8 cellular contexts compared by ENCODE assay signal in genomic region chr5:177493795-177494355, GRCh38. TPM values are rescaled to one million over a fixed set of nuclear protein-coding genes. Genes with fewer than 3 reads are reported as not detected.
DNase-seq lines count a peak whose midpoint lies in the region; ATAC-seq, FAIRE-seq and TF ChIP-seq lines count a peak whose summit lies in the region.
"Had no signal": no experiment of that assay in that cellular context is flagged by ENCODE, and none has a peak within 500 bp of the region (broad histone marks: within the 10 kb centered on the region; RNA-seq: fewer than 3 reads in every experiment).

No MANE protein-coding gene starts in this region.

- no peak overlapping the region; the same call in 1 of the 2 replicates for H2BK5ac ChIP-seq in H1 (ENCODE audit: low read depth, low read length)

- H3K4me1 ChIP-seq in H1 (replicated peaks in 1 of 4; ENCODE audit: control insufficient read depth in 3 of 4, insufficient read depth in 4 of 4, low read length in 3 of 4) = peaks cover 0 to 30% (median 27%) of the 10 kb centered on the region in 4 experiments; a peak in 6 of 7 replicates
- H3K4me1 ChIP-seq in spleen = peaks cover 44 to 98% (median 78%) of the 10 kb centered on the region in 6 donors

- H3K4me3 Mint-ChIP-seq in T-helper 1 cell treated with Interleukin-12 subunit alpha and Interleukin-12 subunit beta and Interleukin-4 antibody, amounts not matched to agents 30 μg/mL and 1 μg/mL, for 36 hours = no peak overlapping the region

- no peak overlapping the region for H3K9ac ChIP-seq in H1 (replicated peaks in 1 of 4; ENCODE audit: extremely low read depth in 1 of 4, low read depth in 3 of 4, low read length in 3 of 4)

- TF ChIP-seq RAD21 in H1 (IDR thresholded peaks at IDR 0.05 in 1 of 2, conservative IDR thresholded peaks at IDR 0.05 in 1 of 2; ENCODE audit: low read depth in 2 of 2, low read length in 2 of 2) = no peak

- H3K27ac ChIP-seq in H1 (ENCODE audit: low read depth, low read length) (peak overlapping the region; percentile 30; the same call in 1 of the 2 replicates), spleen (peak overlapping the region; percentile 67 to 93 (median 88))

- H3K9me3 ChIP-seq in H1 (ENCODE audit: insufficient read depth in 2 of 2, low read depth in 1 of 2, low read length in 1 of 2) (no peaks in the 10 kb centered on the region), spleen (no peaks in the 10 kb centered on the region)

- intact Hi-C loops in spleen (cut with DNase I; ENCODE audit: low total_unique reads) = no loop called here

- peaks cover 15 to 27% (median 21%) of the 10 kb centered on the region in 4 experiments for H3K36me3 ChIP-seq in H1 (ENCODE audit: control insufficient read depth in 2 of 4, insufficient read depth in 4 of 4, low read length in 3 of 4)
- H3K36me3 ChIP-seq in spleen = peaks cover 0 to 42% (median 32%) of the 10 kb centered on the region in 6 donors

- peaks cover 2 to 9% (median 7%) of the 10 kb centered on the region in 4 experiments; a peak in 6 of 7 replicates for H3K27me3 ChIP-seq in H1 (replicated peaks in 1 of 4; ENCODE audit: control insufficient read depth in 3 of 4, extremely low read depth in 1 of 4, insufficient read depth in 3 of 4, low read length in 3 of 4)
- H3K27me3 ChIP-seq in spleen (replicated peaks in 1 of 7) = peaks cover 0 to 10% (median 0%) of the 10 kb centered on the region in 7 donors

- no peak overlapping the region for H3K56ac ChIP-seq in H1 (replicated peaks; ENCODE audit: insufficient read length, low read depth, low read length)

- peaks cover 0 to 8% of the 10 kb centered on the region in 2 experiments; a peak in 1 of 4 replicates for H3K79me2 ChIP-seq in H1 (ENCODE audit: control insufficient read depth in 1 of 2, insufficient read depth in 2 of 2, low read length in 2 of 2)

- TF ChIP-seq POLR2A in H1 (IDR thresholded peaks at IDR 0.05; ENCODE audit: control extremely low read depth in 1 of 2, low read depth in 2 of 2, low read length in 2 of 2) = peak in 1 of 2 experiments; percentile 1; a peak in 1 of 3 replicates
- TF ChIP-seq POLR2A in spleen (IDR thresholded peaks at IDR 0.05) = no peak

- H4K5ac ChIP-seq in H1 (ENCODE audit: insufficient read length, low read depth, low read length) = no peak overlapping the region

- H3K9me3 Mint-ChIP-seq in T-helper 1 cell treated with Interleukin-12 subunit alpha and Interleukin-12 subunit beta and Interleukin-4 antibody, amounts not matched to agents 30 μg/mL and 1 μg/mL, for 36 hours = no peaks in the 10 kb centered on the region

- no peak for TF ChIP-seq EP300 in H1 (IDR thresholded peaks at IDR 0.05; ENCODE audit: borderline replicate concordance in 1 of 2, low read depth in 2 of 2, low read length in 2 of 2)

- H3K14ac ChIP-seq in H1 (ENCODE audit: insufficient read length) = no peak overlapping the region

- POLR2A ChIA-PET in H1 (lab: Charles Lee; ENCODE audit: partially characterized antibody) = interaction anchor here (1.2 to 67.5 kb wide), 6 partner anchors 14 to 92 kb away, joined by 4 to 3349 read pairs (median 30); partner anchors contain the start of genes DBN1, DDX41, DOK3 and PDLIM7

- H4K8ac ChIP-seq in H1 (ENCODE audit: extremely low read depth, insufficient read depth, low read length) = no peak overlapping the region

- FAIRE-seq in H1 (lab: Jason Lieb, UNC) = no peak
- FAIRE-seq: A204.1, bronchial epithelial cell had no signal

- no peak overlapping the region for H3K4me2 ChIP-seq in H1 (ENCODE audit: insufficient read depth in 1 of 2, low read depth in 2 of 2, low read length in 2 of 2)

- H3K36me3 Mint-ChIP-seq in T-helper 1 cell treated with Interleukin-12 subunit alpha and Interleukin-12 subunit beta and Interleukin-4 antibody, amounts not matched to agents 30 μg/mL and 1 μg/mL, for 36 hours (ENCODE audit: low read depth) = peaks cover 7% of the 10 kb centered on the region

- no peak overlapping the region for H3K23ac ChIP-seq in H1 (ENCODE audit: insufficient read length)

- no peak overlapping the region for H2BK20ac ChIP-seq in H1 (ENCODE audit: low read length)

- no peak overlapping the region for H2AK5ac ChIP-seq in H1 (ENCODE audit: low read depth, low read length)

- no peak for ATAC-seq in HG02798 (IDR thresholded peaks at IDR 0.05; ENCODE audit: poor library complexity, unreplicated experiment)

- TF ChIP-seq CTCF in H1 (IDR thresholded peaks at IDR 0.05; ENCODE audit: control extremely low read depth in 1 of 3, insufficient read depth in 1 of 3, low read depth in 1 of 3, low read length in 3 of 3) (no peak), spleen (IDR thresholded peaks at IDR 0.05 in 8 of 11, conservative IDR thresholded peaks at IDR 0.05 in 3 of 11) (no peak)

- WGBS in H1 (ENCODE audit: extremely low coverage in 1 of 2, insufficient coverage in 1 of 2, insufficient read length in 1 of 2, insufficient replicate concordance in 2 of 2, low coverage in 1 of 2, low lambda C conversion rate in 2 of 2, missing lambda C conversion rate in 1 of 2), 2 experiments = 90% methylated on average over 5 of the region's 5 CpGs; no CpG with 5 or more reads in 1 of the 2 experiments
- WGBS in spleen, 5 donors = 63 to 88% (median 77%) methylated on average over 5 of the region's 5 CpGs

- DNase-seq in T-helper 1 cell = no peak
- no peak for DNase-seq in H1 (ENCODE audit: low read depth in 1 of 2, low spot score in 2 of 2)
- no peak for DNase-seq in spleen
- DNase-seq in NCI-H748 (lab: John Stamatoyannopoulos, UW; ENCODE audit: unreplicated experiment) = no peak

- H3K27ac Mint-ChIP-seq in T-helper 1 cell treated with Interleukin-12 subunit alpha and Interleukin-12 subunit beta and Interleukin-4 antibody, amounts not matched to agents 30 μg/mL and 1 μg/mL, for 36 hours = peak overlapping the region; percentile 77

- peaks cover 24% of the 10 kb centered on the region for H3K4me1 Mint-ChIP-seq in T-helper 1 cell treated with Interleukin-12 subunit alpha and Interleukin-12 subunit beta and Interleukin-4 antibody, amounts not matched to agents 30 μg/mL and 1 μg/mL, for 36 hours (ENCODE audit: low read depth)

- H4K20me1 ChIP-seq in H1 (replicated peaks in 1 of 2; ENCODE audit: control insufficient read depth in 1 of 2, insufficient read depth in 2 of 2, low read length in 2 of 2) = peaks cover 3 to 10% of the 10 kb centered on the region in 2 experiments

- H3K79me1 ChIP-seq in H1 (ENCODE audit: low read depth, low read length) = peaks cover 4% of the 10 kb centered on the region; the same call in 1 of the 2 replicates

- peaks cover 13% of the 10 kb centered on the region for H3K27me3 Mint-ChIP-seq in T-helper 1 cell treated with Interleukin-12 subunit alpha and Interleukin-12 subunit beta and Interleukin-4 antibody, amounts not matched to agents 30 μg/mL and 1 μg/mL, for 36 hours (ENCODE audit: low read depth)

- peaks cover 10% of the 10 kb centered on the region for H3K23me2 ChIP-seq in H1 (ENCODE audit: low read depth, low read length)

- H3K4ac ChIP-seq in H1 (replicated peaks; ENCODE audit: insufficient read length, low read depth, low read length) = no peak overlapping the region

- no peak overlapping the region for H2BK12ac ChIP-seq in H1 (ENCODE audit: low read depth, low read length)

- no peak overlapping the region for H2BK15ac ChIP-seq in H1 (ENCODE audit: low read length)

- CTCF ChIA-PET in H1 (lab: Charles Lee; ENCODE audit: partially characterized antibody) = interaction anchor here (0.7 to 12.7 kb wide), 9 partner anchors 9 to 113 kb away, joined by 3 to 306 read pairs (median 32); partner anchors contain the start of genes DDX41, DOK3 and PDLIM7

- no peak overlapping the region for H2AFZ ChIP-seq in H1 (ENCODE audit: low read length)

- H2BK120ac ChIP-seq in H1 (replicated peaks; ENCODE audit: low read depth, low read length) = no peak overlapping the region

- H3K18ac ChIP-seq in H1 (ENCODE audit: extremely low read depth, low read length) = no peak overlapping the region

- no peak overlapping the region for H4K91ac ChIP-seq in H1 (replicated peaks; ENCODE audit: insufficient read length, low read length)

- H3K4me3 ChIP-seq in H1 (ENCODE audit: extremely low read depth in 1 of 4, insufficient read depth in 2 of 4, low read depth in 3 of 4, low read length in 4 of 4) = no peak overlapping the region
- peak overlapping the region in 1 of 8 donors; percentile 94 for H3K4me3 ChIP-seq in spleen

RNA-seq across cellular contexts. Expression of gene PDLIM7, which starts 3.5 kb away (rescaled TPM):
- total RNA-seq in H1 (2021; fragmentation: NEBNext Ultra II Directional; extraction: Animal tissue kit (Norgen Biotek cat#: 25700)) = 86.7 and 94.2 TPM in 2 replicates
- polyA plus RNA-seq in H1 (2011; rRNA removed) = 67.3 and 118 TPM in 2 replicates
- 69.8 TPM for polyA plus RNA-seq in H1 (2011; cell fraction: cytosol; rRNA removed)
- 396 TPM for polyA plus RNA-seq in H1 (2011; cell fraction: nucleus; rRNA removed)
- polyA plus RNA-seq in H1 (2012, experiment 1 of 2) = 66.9 to 114 TPM (median 104 TPM) in 4 replicates
- 72.7 TPM for polyA plus RNA-seq in H1 (2012, experiment 2 of 2)
- 55.8 TPM for polyA plus RNA-seq in H1 (2013, experiment 1 of 2)
- polyA plus RNA-seq in H1 (2013, experiment 2 of 2) = 54.4 TPM
- polyA minus RNA-seq in H1 (2011; rRNA and poly(A)+ RNA removed) = 22.3 and 28.0 TPM in 2 replicates
- polyA minus RNA-seq in H1 (2011; cell fraction: cytosol; rRNA and poly(A)+ RNA removed) = 53.7 TPM
- 149 TPM for polyA minus RNA-seq in H1 (2011; cell fraction: nucleus; rRNA and poly(A)+ RNA removed)
- total RNA-seq in spleen = 100 to 1,000 TPM in 3 of 7 donors, 10 to 100 TPM in 4; 44.8 to 220 (median 86.4) TPM
- polyA plus RNA-seq in spleen = 100 to 1,000 TPM in 1 of 3 donors, 10 to 100 TPM in 2; 42.5 to 125 (median 59.2) TPM

RNA-seq across cellular contexts. Expression of gene DOK3, which starts 15.8 kb away (rescaled TPM):
- total RNA-seq in H1 (2021; fragmentation: NEBNext Ultra II Directional; extraction: Animal tissue kit (Norgen Biotek cat#: 25700)) = 6.4 and 8.6 TPM in 2 replicates
- polyA plus RNA-seq in H1 (2011; rRNA removed) = 4.2 and 6.3 TPM in 2 replicates
- 4.7 TPM for polyA plus RNA-seq in H1 (2011; cell fraction: cytosol; rRNA removed)
- 28.3 TPM for polyA plus RNA-seq in H1 (2011; cell fraction: nucleus; rRNA removed)
- 5.7 to 10.5 TPM (median 6.6 TPM) in 4 replicates for polyA plus RNA-seq in H1 (2012, experiment 1 of 2)
- polyA plus RNA-seq in H1 (2012, experiment 2 of 2) = 3.0 TPM
- polyA plus RNA-seq in H1 (2013, experiment 1 of 2) = 5.7 TPM
- polyA plus RNA-seq in H1 (2013, experiment 2 of 2) = 5.5 TPM
- polyA minus RNA-seq in H1 (2011; rRNA and poly(A)+ RNA removed) = 1.3 and 3.3 TPM in 2 replicates
- polyA minus RNA-seq in H1 (2011; cell fraction: cytosol; rRNA and poly(A)+ RNA removed) = 0.73 TPM
- polyA minus RNA-seq in H1 (2011; cell fraction: nucleus; rRNA and poly(A)+ RNA removed) = 7.3 TPM
- total RNA-seq in spleen = 100 to 1,000 TPM; 111 to 231 (median 149) TPM
- 100 to 1,000 TPM in 1 of 3 donors, 10 to 100 TPM in 2; 69.9 to 144 (median 98.4) TPM for polyA plus RNA-seq in spleen

RNA-seq across cellular contexts. Expression of gene DBN1, which starts 20.4 kb away (rescaled TPM):
- 325 and 333 TPM in 2 replicates for total RNA-seq in H1 (2021; fragmentation: NEBNext Ultra II Directional; extraction: Animal tissue kit (Norgen Biotek cat#: 25700))
- 168 and 250 TPM in 2 replicates for polyA plus RNA-seq in H1 (2011; rRNA removed)
- polyA plus RNA-seq in H1 (2011; cell fraction: cytosol; rRNA removed) = 212 TPM
- 1,074 TPM for polyA plus RNA-seq in H1 (2011; cell fraction: nucleus; rRNA removed)
- 188 to 314 TPM (median 284 TPM) in 4 replicates for polyA plus RNA-seq in H1 (2012, experiment 1 of 2)
- 241 TPM for polyA plus RNA-seq in H1 (2012, experiment 2 of 2)
- 332 TPM for polyA plus RNA-seq in H1 (2013, experiment 1 of 2)
- polyA plus RNA-seq in H1 (2013, experiment 2 of 2) = 350 TPM
- polyA minus RNA-seq in H1 (2011; rRNA and poly(A)+ RNA removed) = 120 and 154 TPM in 2 replicates
- polyA minus RNA-seq in H1 (2011; cell fraction: cytosol; rRNA and poly(A)+ RNA removed) = 133 TPM
- 288 TPM for polyA minus RNA-seq in H1 (2011; cell fraction: nucleus; rRNA and poly(A)+ RNA removed)
- 10 to 100 TPM; 13.0 to 26.5 (median 17.6) TPM for total RNA-seq in spleen
- 10 to 100 TPM in 1 of 3 donors, 1 to 10 TPM in 2; 6.8 to 16.3 (median 7.6) TPM for polyA plus RNA-seq in spleen

RNA-seq across cellular contexts. Expression of gene DDX41, which starts 22.9 kb away (rescaled TPM):
- total RNA-seq in H1 (2021; fragmentation: NEBNext Ultra II Directional; extraction: Animal tissue kit (Norgen Biotek cat#: 25700)) = 101 and 102 TPM in 2 replicates
- polyA plus RNA-seq in H1 (2011; rRNA removed) = 135 and 187 TPM in 2 replicates
- 198 TPM for polyA plus RNA-seq in H1 (2011; cell fraction: cytosol; rRNA removed)
- 361 TPM for polyA plus RNA-seq in H1 (2011; cell fraction: nucleus; rRNA removed)
- polyA plus RNA-seq in H1 (2012, experiment 1 of 2) = 72.1 to 148 TPM (median 142 TPM) in 4 replicates
- 81.7 TPM for polyA plus RNA-seq in H1 (2012, experiment 2 of 2)
- polyA plus RNA-seq in H1 (2013, experiment 1 of 2) = 72.4 TPM
- 70.9 TPM for polyA plus RNA-seq in H1 (2013, experiment 2 of 2)
- polyA minus RNA-seq in H1 (2011; rRNA and poly(A)+ RNA removed) = 105 and 106 TPM in 2 replicates
- 142 TPM for polyA minus RNA-seq in H1 (2011; cell fraction: cytosol; rRNA and poly(A)+ RNA removed)
- 80.9 TPM for polyA minus RNA-seq in H1 (2011; cell fraction: nucleus; rRNA and poly(A)+ RNA removed)
- total RNA-seq in spleen = 100 to 1,000 TPM in 2 of 7 donors, 10 to 100 TPM in 5; 68.9 to 126 (median 91.8) TPM
- polyA plus RNA-seq in spleen = 10 to 100 TPM; 68.9 to 99.4 (median 92.9) TPM

RNA-seq across cellular contexts. Expression of gene PRR7, which starts 47.3 kb away (rescaled TPM):
- 8.0 and 8.6 TPM in 2 replicates for total RNA-seq in H1 (2021; fragmentation: NEBNext Ultra II Directional; extraction: Animal tissue kit (Norgen Biotek cat#: 25700))
- polyA plus RNA-seq in H1 (2011; rRNA removed) (11.8 and 23.1 TPM in 2 replicates), spleen (1 to 10 TPM; 1.7 to 5.7 (median 3.9) TPM)
- polyA plus RNA-seq in H1 (2011; cell fraction: cytosol; rRNA removed) = 11.7 TPM
- 12.5 TPM for polyA plus RNA-seq in H1 (2011; cell fraction: nucleus; rRNA removed)
- 0.79 to 4.9 TPM (median 4.9 TPM) in 4 replicates for polyA plus RNA-seq in H1 (2012, experiment 1 of 2)
- 2.8 TPM for polyA plus RNA-seq in H1 (2012, experiment 2 of 2)
- 5.2 TPM for polyA plus RNA-seq in H1 (2013, experiment 1 of 2)
- 4.9 TPM for polyA plus RNA-seq in H1 (2013, experiment 2 of 2)
- polyA minus RNA-seq in H1 (2011; rRNA and poly(A)+ RNA removed) = 0.12 and 0.13 TPM in 2 replicates
- 5.2 TPM for polyA minus RNA-seq in H1 (2011; cell fraction: cytosol; rRNA and poly(A)+ RNA removed)
- 7.5 TPM for polyA minus RNA-seq in H1 (2011; cell fraction: nucleus; rRNA and poly(A)+ RNA removed)
- total RNA-seq in spleen = 1 to 10 TPM in 6 of 7 donors, not detected in 1; 2.6 to 5.3 (median 4.7) TPM

Comparison
In these comparisons a context has a peak if more than half of its experiments do, and no peak if none do; other contexts are left out.
1. RNA of gene DOK3, which starts 15.8 kb away (total RNA-seq): 111 to 231 TPM in spleen; 6.4 to 8.6 TPM in H1; every median in the first group is over 10 times any median in the second.
2. RNA of gene DBN1, which starts 20.4 kb away (total RNA-seq): 325 to 333 TPM in H1; 13.0 to 26.5 TPM in spleen; every median in the first group is over 10 times any median in the second.